ENCODE assay signal across 28 cellular contexts in the genomic region with DNA sequence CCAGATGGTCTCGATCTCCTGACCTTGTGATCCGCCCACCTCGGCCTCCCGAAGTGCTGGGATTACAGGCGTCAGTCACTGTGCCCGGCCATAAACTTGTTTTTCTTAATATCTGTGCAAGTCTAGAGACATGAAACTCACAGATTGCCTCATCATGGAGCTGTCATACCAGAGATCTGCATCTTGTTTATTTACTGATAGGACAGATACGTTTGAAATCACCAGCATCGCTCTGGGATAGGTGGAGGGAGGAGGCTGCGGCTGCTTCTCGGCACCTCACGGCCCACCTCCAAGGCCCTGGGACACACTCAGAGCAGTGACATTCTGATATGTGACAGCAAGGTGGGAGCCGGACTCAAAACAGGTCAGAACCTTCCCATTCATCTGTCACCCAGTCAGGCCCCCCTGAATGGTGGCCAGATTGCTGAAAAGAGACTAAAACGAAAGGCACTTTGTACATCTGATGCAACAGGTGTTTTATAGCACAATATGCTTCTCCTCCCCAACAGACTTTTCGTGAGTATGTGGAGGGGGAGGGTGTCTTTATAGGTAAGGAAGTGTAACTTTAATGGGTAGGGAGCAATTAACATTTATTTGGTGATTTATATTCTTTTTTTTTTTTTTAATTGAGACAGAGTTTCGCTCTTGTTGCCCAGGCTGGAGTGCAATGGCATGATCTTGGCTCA.
"Had no signal": no experiment of that assay in that cellular context is flagged by ENCODE, and none has a peak within 500 bp of the region (broad histone marks: within the 10 kb centered on the region; RNA-seq: fewer than 3 reads in every experiment).

No MANE protein-coding gene starts in this region.

- H3K36me3 ChIP-seq: cardiac muscle cell, SJCRH30 had no signal

- H3K36me3 Mint-ChIP-seq: activated naive CD8-positive, alpha-beta T cell had no signal

- FAIRE-seq: TTC549 had no signal

- DNase-seq: activated CD4-positive, alpha-beta T cell treated with anti-CD3 and anti-CD28 coated beads, Interleukin-2, amount 10 ng/mL, durations not matched to agents 24 days and 14 days; activated CD4-positive, alpha-beta T cell treated with anti-CD3 and anti-CD28 coated beads, Interleukin-2, amount 50 U/mL, for 48 hours; activated CD8-positive, alpha-beta memory T cell treated with anti-CD3 and anti-CD28 coated beads, Interleukin-2, amount 50 U/mL, for 4 hours; activated naive CD4-positive, alpha-beta T cell treated with anti-CD3 and anti-CD28 coated beads, Interleukin-2, amount 10 ng/mL, durations not matched to agents 7 days and 5 days; activated naive CD8-positive, alpha-beta T cell treated with anti-CD3 and anti-CD28 coated beads, Interleukin-2, amount 50 U/mL, for 24 hours; activated T-cell treated with anti-CD3 and anti-CD28 coated beads for 4 hours; activated T-cell treated with anti-CD3 and anti-CD28 coated beads, Interleukin-2, amount 50 U/mL, for 4 hours; amniotic stem cell; aorta; Karpas-422; KBM-7; NCI-H1105; NCI-H1417 treated with DMSO at 0.1 percent for 48 hours; NCI-H187 treated with DMSO at 0.1 percent for 48 hours; NCI-H2081; NCI-H345; NCI-H524 treated with DMSO at 0.1 percent for 48 hours; SHP77; SJCRH30 had no signal

- ATAC-seq: activated naive CD8-positive, alpha-beta T cell treated with anti-CD3 and anti-CD28 coated beads, Interleukin-2, amount 50 U/mL, for 24 hours; activated T-cell treated with anti-CD3 and anti-CD28 coated beads, Interleukin-2, amount 50 U/mL, for 4 hours; Panc1 had no signal

- H3K9me3 Mint-ChIP-seq: activated CD4-positive, alpha-beta T cell treated with anti-CD3 and anti-CD28 coated beads, Interleukin-2, amount 10 ng/mL, durations not matched to agents 24 days and 14 days; activated naive CD8-positive, alpha-beta T cell treated with anti-CD3 and anti-CD28 coated beads, Interleukin-2, amount 50 U/mL, for 24 hours; activated T-cell treated with anti-CD3 and anti-CD28 coated beads, Interleukin-2, amount 50 U/mL, for 4 hours had no signal

- H3K4me3 Mint-ChIP-seq: activated CD4-positive, alpha-beta T cell treated with anti-CD3 and anti-CD28 coated beads, Interleukin-2, amount 10 ng/mL, durations not matched to agents 24 days and 14 days; activated naive CD4-positive, alpha-beta T cell treated with anti-CD3 and anti-CD28 coated beads, Interleukin-2, amount 10 ng/mL, durations not matched to agents 7 days and 5 days; activated naive CD8-positive, alpha-beta T cell; activated naive CD8-positive, alpha-beta T cell treated with anti-CD3 and anti-CD28 coated beads, Interleukin-2, amount 50 U/mL, for 24 hours; activated T-cell treated with anti-CD3 and anti-CD28 coated beads, Interleukin-2, amount 50 U/mL, for 4 hours; activated T-helper 1 cell treated with anti-CD3 and anti-CD28 coated beads, Interleukin-12 subunit alpha, Interleukin-12 subunit beta, Interleukin-2, Interleukin-4 antibody, amounts not matched to agents 30 ng/mL and 10 ng/mL and 1 ng/mL, durations not matched to agents 14 hours and 24 hours and 36 hours; central memory CD8-positive, alpha-beta T cell; T-helper 1 cell treated with Interleukin-12 subunit alpha and Interleukin-12 subunit beta and Interleukin-4 antibody, amounts not matched to agents 30 μg/mL and 1 μg/mL, for 36 hours; T-helper 2 cell treated with Interferon-gamma antibody and Interleukin-4, amounts not matched to agents 5 μg/mL and 100 μg/mL, for 36 hours had no signal

- H3K27ac ChIP-seq: cardiac muscle cell, SJCRH30, SK-N-MC had no signal

- H3K4me3 ChIP-seq: cardiac muscle cell, SJCRH30, SK-N-MC had no signal

- H3K27ac Mint-ChIP-seq: activated CD4-positive, alpha-beta T cell treated with anti-CD3 and anti-CD28 coated beads, Interleukin-2, amount 10 ng/mL, durations not matched to agents 24 days and 14 days; activated naive CD4-positive, alpha-beta T cell treated with anti-CD3 and anti-CD28 coated beads, Interleukin-2, amount 10 ng/mL, durations not matched to agents 7 days and 5 days; activated naive CD8-positive, alpha-beta T cell; activated naive CD8-positive, alpha-beta T cell treated with anti-CD3 and anti-CD28 coated beads, Interleukin-2, amount 50 U/mL, for 24 hours; activated T-helper 1 cell treated with anti-CD3 and anti-CD28 coated beads, Interleukin-12 subunit alpha, Interleukin-12 subunit beta, Interleukin-2, Interleukin-4 antibody, amounts not matched to agents 30 ng/mL and 10 ng/mL and 1 ng/mL, durations not matched to agents 14 hours and 24 hours and 36 hours; T-helper 1 cell treated with Interleukin-12 subunit alpha and Interleukin-12 subunit beta and Interleukin-4 antibody, amounts not matched to agents 30 μg/mL and 1 μg/mL, for 36 hours; T-helper 2 cell treated with Interferon-gamma antibody and Interleukin-4, amounts not matched to agents 5 μg/mL and 100 μg/mL, for 36 hours had no signal

- H3K27me3 Mint-ChIP-seq: activated CD4-positive, alpha-beta T cell treated with anti-CD3 and anti-CD28 coated beads, Interleukin-2, amount 10 ng/mL, durations not matched to agents 24 days and 14 days; activated naive CD4-positive, alpha-beta T cell treated with anti-CD3 and anti-CD28 coated beads, Interleukin-2, amount 10 ng/mL, durations not matched to agents 7 days and 5 days; activated naive CD8-positive, alpha-beta T cell; activated naive CD8-positive, alpha-beta T cell treated with anti-CD3 and anti-CD28 coated beads, Interleukin-2, amount 50 U/mL, for 24 hours; central memory CD8-positive, alpha-beta T cell had no signal

- H3K9me3 ChIP-seq: SJCRH30 had no signal

- H3K4me1 ChIP-seq: SJCRH30 had no signal

- H3K27me3 ChIP-seq: cardiac muscle cell, SJCRH30 had no signal
